24 cellular contexts compared by ENCODE assay signal in the genomic region with DNA sequence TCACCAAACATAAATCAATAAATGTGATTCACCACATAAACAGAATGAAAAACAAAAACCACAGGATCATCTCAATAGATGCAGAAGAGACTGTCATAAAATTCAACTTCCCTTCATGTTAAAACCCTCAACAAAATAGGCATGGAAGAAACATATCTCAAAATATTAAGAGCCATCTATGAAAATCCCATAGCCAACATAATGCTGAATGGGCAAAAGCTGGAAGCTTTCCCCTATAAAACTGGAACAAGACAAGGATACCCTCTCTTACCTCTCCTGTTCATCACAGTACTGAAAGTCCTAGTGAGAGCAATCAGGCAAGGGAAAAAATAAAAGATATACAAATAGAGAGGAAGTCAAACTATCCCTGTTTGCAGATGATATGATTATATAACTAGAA.
"Had no signal": no experiment of that assay in that cellular context is flagged by ENCODE, and none has a peak within 500 bp of the region (broad histone marks: within the 10 kb centered on the region; RNA-seq: fewer than 3 reads in every experiment).

No MANE protein-coding gene starts in this region.

- H3K36me3 Mint-ChIP-seq: naive B cell had no signal

- H3K27ac Mint-ChIP-seq: mesothelial cell of epicardium; naive B cell; naive thymus-derived CD8-positive, alpha-beta T cell had no signal

- FAIRE-seq: endothelial cell of umbilical vein, frontal cortex, islet of Langerhans, keratinocyte had no signal

- H3K4me3 Mint-ChIP-seq: mesothelial cell of epicardium; naive B cell; naive thymus-derived CD8-positive, alpha-beta T cell had no signal

- H3K4me1 ChIP-seq: esophagus muscularis mucosa, foreskin keratinocyte, gastroesophageal sphincter, heart left ventricle, left lung, lower lobe of right lung had no signal

- H3K4me2 ChIP-seq: hepatocyte had no signal

- H3K27me3 ChIP-seq: dorsolateral prefrontal cortex, esophagus muscularis mucosa, foreskin keratinocyte, gastroesophageal sphincter, heart left ventricle, hepatocyte, left lung had no signal

- H3K36me3 ChIP-seq: esophagus muscularis mucosa, gastroesophageal sphincter, heart left ventricle, left lung, lower lobe of right lung had no signal

- H3K27me3 Mint-ChIP-seq: naive B cell; naive thymus-derived CD8-positive, alpha-beta T cell had no signal

- H2AFZ ChIP-seq: hepatocyte had no signal

- H3K9me3 ChIP-seq: esophagus muscularis mucosa, lower lobe of right lung had no signal

- H3K4me1 Mint-ChIP-seq: mesothelial cell of epicardium; naive B cell; naive thymus-derived CD8-positive, alpha-beta T cell had no signal

- H3K27ac ChIP-seq: coronary artery, dorsolateral prefrontal cortex, esophagus muscularis mucosa, foreskin keratinocyte, gastroesophageal sphincter, heart left ventricle, hepatocyte, left lung, lower lobe of right lung had no signal

- H3K79me2 ChIP-seq: hepatocyte had no signal

- H3K4me3 ChIP-seq: coronary artery, dorsolateral prefrontal cortex, esophagus muscularis mucosa, gastroesophageal sphincter, heart left ventricle, hepatocyte, left lung, lower lobe of right lung, mucosa of descending colon had no signal

- DNase-seq: dermis blood vessel endothelial cell; dorsolateral prefrontal cortex; effector CD4-positive, alpha-beta T cell; effector memory CD4-positive, alpha-beta T cell; foreskin keratinocyte; heart left ventricle; hypothalamus; left cardiac atrium; left lung; left ventricle myocardium superior; lower lobe of right lung; mesenchymal stem cell; mucosa of descending colon; naive B cell; naive thymus-derived CD8-positive, alpha-beta T cell had no signal

- ATAC-seq: foreskin keratinocyte; gastroesophageal sphincter; heart left ventricle; left cardiac atrium; left lung; left ventricle myocardium superior; lower lobe of right lung; mucosa of descending colon; naive thymus-derived CD8-positive, alpha-beta T cell had no signal
